In the genomic region with DNA sequence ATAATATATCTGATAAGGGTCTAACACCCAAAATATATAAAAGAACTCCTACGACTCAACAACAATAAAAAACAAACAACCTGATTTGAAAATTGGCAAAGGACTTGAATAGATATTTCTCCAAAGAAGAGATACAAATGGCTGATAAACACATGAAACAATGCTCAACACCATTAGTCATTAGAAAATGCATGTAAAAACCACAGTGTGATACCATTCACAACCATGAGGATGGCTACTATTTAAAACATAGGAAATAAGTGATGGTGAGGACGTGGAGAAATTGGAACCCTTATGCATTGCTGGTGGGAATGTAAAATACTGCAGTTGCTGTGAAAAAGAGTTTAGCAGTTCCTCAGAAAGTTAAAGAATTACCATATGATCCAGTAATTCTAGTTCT, we compare ENCODE assay signal across 16 cellular contexts. TPM values are rescaled to one million over a fixed set of nuclear protein-coding genes. Genes with fewer than 3 reads are reported as not detected.
DNase-seq lines count a peak whose midpoint lies in the region; ATAC-seq and TF ChIP-seq lines count a peak whose summit lies in the region.
"Had no signal": no experiment of that assay in that cellular context is flagged by ENCODE, and none has a peak within 500 bp of the region (broad histone marks: within the 10 kb centered on the region; RNA-seq: fewer than 3 reads in every experiment).

No MANE protein-coding gene starts in this region.

- H2AFZ ChIP-seq in PC-3 (ENCODE audit: low read length), result no peak overlapping the region
- H2AFZ ChIP-seq: GM23338 had no signal

- no peak overlapping the region for H3K4me2 ChIP-seq in PC-3 (ENCODE audit: low read length)
- H3K4me2 ChIP-seq: GM23338 had no signal

- H3K9ac ChIP-seq in PC-3 (ENCODE audit: low read length), result no peak overlapping the region

- peak overlapping the region; percentile 65 to 79 for H3K27ac ChIP-seq in ascending aorta
- peak overlapping the region; percentile 71 to 84 (median 76) for H3K27ac ChIP-seq in gastrocnemius medialis
- H3K27ac ChIP-seq in thoracic aorta, result peak overlapping the region; percentile 77 to 80
- no peak overlapping the region for H3K27ac ChIP-seq in PC-3 (ENCODE audit: low read length)

- POLR2A ChIA-PET in PC-3 (lab: Charles Lee; ENCODE audit: unreplicated experiment), result no interaction called here

- H3K4me1 ChIP-seq in ascending aorta, result peaks cover 6 to 21% of the 10 kb centered on the region in 2 donors
- H3K4me1 ChIP-seq in gastrocnemius medialis, result peaks cover 18 to 41% of the 10 kb centered on the region in 2 donors
- peaks cover 32 to 74% of the 10 kb centered on the region in 2 donors for H3K4me1 ChIP-seq in thoracic aorta (ENCODE audit: control insufficient read depth in 1 of 2, low read depth in 2 of 2)
- H3K4me1 ChIP-seq in PC-3 (ENCODE audit: insufficient read depth, low read length), result peaks cover 7% of the 10 kb centered on the region
- H3K4me1 ChIP-seq: HAP-1 had no signal

- CTCF ChIA-PET in PC-3 (lab: Charles Lee), result interaction anchor here (0.6 kb wide), 1 partner anchor 199 kb away, joined by 3 read pairs; no protein-coding TSS in a partner anchor

- TF ChIP-seq POLR2A in gastrocnemius medialis (IDR thresholded peaks at IDR 0.05), result no peak

- BruUV-seq in PC-3 (replicated peaks; lab: Mats Ljungman, UMichigan), result no TSS peak

- H4K20me1 ChIP-seq in PC-3 (ENCODE audit: low read length), result no peaks in the 10 kb centered on the region

- no peak for DNase-seq in ascending aorta (ENCODE audit: low spot score in 2 of 2)
- no peak for DNase-seq in gastrocnemius medialis
- DNase-seq in thoracic aorta (ENCODE audit: low spot score), result no peak
- no peak for DNase-seq in NCI-H345 (lab: John Stamatoyannopoulos, UW)
- no peak for DNase-seq in 8988T
- no peak for DNase-seq in PC-3
- DNase-seq: C1 segment of cervical spinal cord; Calu3; CD4-positive, alpha-beta memory T cell; COR-L47; DMS153; DND-41; HFFc6 had no signal

- H3K27me3 ChIP-seq in ascending aorta (no peaks in the 10 kb centered on the region), gastrocnemius medialis (no peaks in the 10 kb centered on the region), thoracic aorta (replicated peaks; ENCODE audit: insufficient read depth) (no peaks in the 10 kb centered on the region), PC-3 (ENCODE audit: low read length) (peaks cover 14% of the 10 kb centered on the region; the same call in 1 of the 2 replicates)

- H3K79me2 ChIP-seq in PC-3 (ENCODE audit: low read length), result no peaks in the 10 kb centered on the region

- H3K9me2 ChIP-seq in PC-3 (replicated peaks; ENCODE audit: low read length), result no peaks in the 10 kb centered on the region

- no peaks in the 10 kb centered on the region for H3K9me3 ChIP-seq in ascending aorta
- no peaks in the 10 kb centered on the region for H3K9me3 ChIP-seq in gastrocnemius medialis
- H3K9me3 ChIP-seq in thoracic aorta, result no peaks in the 10 kb centered on the region
- H3K9me3 ChIP-seq in PC-3 (ENCODE audit: low read length), result no peaks in the 10 kb centered on the region
- H3K9me3 ChIP-seq: HAP-1 had no signal

- intact Hi-C loops in ascending aorta (cut with DNase I) (no loop called here), gastrocnemius medialis (cut with DNase I; ENCODE audit: low total_unique reads) (loop anchor here (5.0 kb wide), 1 partner anchor 109 kb away; no protein-coding TSS in a partner anchor), PC-3 (cut with micrococcal nuclease) (no loop called here)

- H3K4me3 ChIP-seq in ascending aorta (no peak overlapping the region), gastrocnemius medialis (no peak overlapping the region), thoracic aorta (no peak overlapping the region), PC-3 (ENCODE audit: low read length) (no peak overlapping the region)
- H3K4me3 ChIP-seq: GM23338, HAP-1 had no signal

- H3K36me3 ChIP-seq in ascending aorta (peaks cover 54 to 64% of the 10 kb centered on the region in 2 donors), gastrocnemius medialis (no peaks in the 10 kb centered on the region), thoracic aorta (peaks cover 45% of the 10 kb centered on the region), PC-3 (ENCODE audit: low read depth, low read length) (no peaks in the 10 kb centered on the region)
- H3K36me3 ChIP-seq: HAP-1 had no signal

- in situ Hi-C loops in gastrocnemius medialis (cut with MboI; ENCODE audit: low sequenced_read_pairs in 4 of 4), result no loop called here

- TF ChIP-seq CTCF in ascending aorta (IDR thresholded peaks at IDR 0.05), result no peak
- no peak for TF ChIP-seq CTCF in gastrocnemius medialis (IDR thresholded peaks at IDR 0.05 in 4 of 5, conservative IDR thresholded peaks at IDR 0.05 in 1 of 5)
- TF ChIP-seq CTCF in thoracic aorta (IDR thresholded peaks at IDR 0.05), result no peak
- no peak for TF ChIP-seq CTCF in PC-3 (conservative IDR thresholded peaks at IDR 0.05; ENCODE audit: low read depth, low read length)

- no peaks in the 10 kb centered on the region for H3F3A ChIP-seq in PC-3 (ENCODE audit: low read length, unreplicated experiment)

- ATAC-seq in gastrocnemius medialis, result no peak
- no peak for ATAC-seq in thoracic aorta (ENCODE audit: insufficient number of reproducible peaks, low FRiP score, low read depth)
- ATAC-seq in PC-3, result no peak
- ATAC-seq: GM23338 had no signal

RNA-seq across cellular contexts. Expression of a gene that starts 41.4 kb away (rescaled TPM):
- total RNA-seq in ascending aorta (288 TPM), gastrocnemius medialis (10 to 100 TPM in 2 of 4 donors, 1 to 10 TPM in 2; 4.5 to 13.1 (median 9.5) TPM), thoracic aorta (100 to 1,000 TPM; 397 to 465 TPM), PC-3 (2014; rRNA removed) (0.18 TPM in 1 of 2 replicates, not detected in the other)
- total RNA-seq: A673; CD4-positive, alpha-beta memory T cell had no signal

RNA-seq across cellular contexts. Expression of a gene that starts 44.1 kb away (rescaled TPM):
- total RNA-seq in ascending aorta (not detected), gastrocnemius medialis (10 to 100 TPM in 2 of 4 donors, 1 to 10 TPM in 2; 6.6 to 34.7 (median 9.4) TPM), thoracic aorta (1 to 10 TPM; 1.4 to 2.3 TPM), PC-3 (2014; rRNA removed) (0.04 and 0.35 TPM in 2 replicates)
- total RNA-seq: A673; Calu3; CD4-positive, alpha-beta memory T cell had no signal

Comparison
In these comparisons a context has a peak if more than half of its experiments do, and no peak if none do; other contexts are left out.
1. RNA of a gene that starts 41.4 kb away (total RNA-seq): 397 to 465 TPM in thoracic aorta and 288 TPM in ascending aorta (single experiment); 4.5 to 13.1 TPM in gastrocnemius medialis and 0.18 TPM in PC-3; every median in the first group is over 10 times any median in the second.